11 cellular contexts compared by ENCODE assay signal in genomic region chr9:106758911-106759310, GRCh38.
DNase-seq lines count a peak whose midpoint lies in the region; ATAC-seq and TF ChIP-seq lines count a peak whose summit lies in the region.
"Had no signal": no experiment of that assay in that cellular context is flagged by ENCODE, and none has a peak within 500 bp of the region (broad histone marks: within the 10 kb centered on the region; RNA-seq: fewer than 3 reads in every experiment).

No MANE protein-coding gene starts in this region.

- H3K36me3 Mint-ChIP-seq in MCF 10A (ENCODE audit: insufficient read depth, unreplicated experiment): no peaks in the 10 kb centered on the region

- H3K27me3 ChIP-seq in breast epithelium (no peaks in the 10 kb centered on the region), HUES48 (ENCODE audit: control insufficient read depth, insufficient read depth, low read length) (no peaks in the 10 kb centered on the region)
- H3K27me3 ChIP-seq: upper lobe of left lung had no signal

- TF ChIP-seq CTCF in MCF 10A (IDR thresholded peaks at IDR 0.05; ENCODE audit: unreplicated experiment) (no peak), breast epithelium (IDR thresholded peaks at IDR 0.05) (no peak)

- no peak overlapping the region for H3K27ac Mint-ChIP-seq in MCF 10A (ENCODE audit: low read depth, unreplicated experiment)

- ATAC-seq in HG02884 (IDR thresholded peaks at IDR 0.05; ENCODE audit: unreplicated experiment): peak; percentile 79
- ATAC-seq in SK-N-SH treated with all-trans-retinoic acid at 6 μM for 48 hours: no peak

- H3K4me1 Mint-ChIP-seq in MCF 10A (ENCODE audit: insufficient read depth, unreplicated experiment): no peaks in the 10 kb centered on the region

- H3K9me3 Mint-ChIP-seq in MCF 10A (ENCODE audit: unreplicated experiment): no peaks in the 10 kb centered on the region

- H3K27me3 Mint-ChIP-seq in MCF 10A (ENCODE audit: insufficient read depth, unreplicated experiment): no peaks in the 10 kb centered on the region

- no peaks in the 10 kb centered on the region for H3K9me3 ChIP-seq in breast epithelium
- H3K9me3 ChIP-seq in HUES48 (ENCODE audit: control insufficient read depth, insufficient read depth, low read length): no peaks in the 10 kb centered on the region
- H3K9me3 ChIP-seq: upper lobe of left lung had no signal

- H3K4me3 ChIP-seq in breast epithelium: no peak overlapping the region
- H3K4me3 ChIP-seq in HUES48 (ENCODE audit: low read depth, low read length): no peak overlapping the region
- H3K4me3 ChIP-seq: upper lobe of left lung had no signal

- DNase-seq in MCF 10A (ENCODE audit: unreplicated experiment) (peak; percentile 23), breast epithelium (ENCODE audit: low spot score in 2 of 2) (no peak), kidney glomerular epithelial cell (lab: John Stamatoyannopoulos, UW) (no peak), head of caudate nucleus (no peak), NCI-H1417 (lab: John Stamatoyannopoulos, UW) (no peak)
- DNase-seq: GF-D8, NCI-H1694 treated with DMSO at 0.1 percent for 48 hours, upper lobe of left lung had no signal

- CTCF ChIA-PET in MCF 10A (lab: Yijun Ruan, JAX): no interaction called here

- no peaks in the 10 kb centered on the region for H3K4me1 ChIP-seq in breast epithelium
- H3K4me1 ChIP-seq in HUES48 (ENCODE audit: control insufficient read depth, insufficient read depth, low read length): peaks cover 26% of the 10 kb centered on the region
- H3K4me1 ChIP-seq: upper lobe of left lung had no signal

- H3K27ac ChIP-seq in breast epithelium (no peak overlapping the region), HUES48 (ENCODE audit: low read depth, low read length) (peak overlapping the region; percentile 52)
- H3K27ac ChIP-seq: upper lobe of left lung had no signal

- intact Hi-C loops in MCF 10A (cut with micrococcal nuclease) (no loop called here), breast epithelium (cut with DNase I; ENCODE audit: low total_unique reads) (no loop called here), head of caudate nucleus (cut with DNase I) (no loop called here)

- H3K9ac ChIP-seq in HUES48 (ENCODE audit: low read depth, low read length): no peak overlapping the region

- no TSS peak for BruUV-seq in MCF 10A (replicated peaks; lab: Mats Ljungman, UMichigan)

- POLR2A ChIA-PET in MCF 10A (lab: Yijun Ruan, JAX): interaction anchor here (0.6 kb wide), 1 partner anchor 1257 kb away, joined by 3 read pairs; no protein-coding TSS in a partner anchor

- no peak for TF ChIP-seq POLR2A in breast epithelium (IDR thresholded peaks at IDR 0.05)

- H3K36me3 ChIP-seq in breast epithelium (no peaks in the 10 kb centered on the region), HUES48 (ENCODE audit: control insufficient read depth, insufficient read depth, low read length) (no peaks in the 10 kb centered on the region)
- H3K36me3 ChIP-seq: upper lobe of left lung had no signal

- H3K4me3 Mint-ChIP-seq in MCF 10A (ENCODE audit: unreplicated experiment): no peak overlapping the region

TF ChIP-seq in SK-N-SH treated with all-trans-retinoic acid at 6 μM for 48 hours, 23 proteins besides CTCF, POLR2A, EP300 and RAD21:
- TF ChIP-seq CSRNP3 (CRISPR knock-in tag; IDR thresholded peaks at IDR 0.05) (no peak), RARB (CRISPR knock-in tag; IDR thresholded peaks at IDR 0.05) (no peak), GLIS3 (CRISPR knock-in tag; IDR thresholded peaks at IDR 0.05) (no peak), ZFP30 (CRISPR knock-in tag; IDR thresholded peaks at IDR 0.05) (no peak), ESRRG (CRISPR knock-in tag; IDR thresholded peaks at IDR 0.05) (no peak), ISL1 (CRISPR knock-in tag; IDR thresholded peaks at IDR 0.05) (no peak), ZFP3 (CRISPR knock-in tag; IDR thresholded peaks at IDR 0.05) (no peak), POU6F1 (CRISPR knock-in tag; IDR thresholded peaks at IDR 0.05; ENCODE audit: borderline replicate concordance, low read depth) (no peak), PATZ1 (CRISPR knock-in tag; IDR thresholded peaks at IDR 0.05; ENCODE audit: borderline replicate concordance) (no peak), SNAI2 (CRISPR knock-in tag; IDR thresholded peaks at IDR 0.05) (no peak), ZC3H10 (CRISPR knock-in tag; IDR thresholded peaks at IDR 0.05) (no peak), PPARA (CRISPR knock-in tag; IDR thresholded peaks at IDR 0.05; ENCODE audit: borderline replicate concordance) (no peak), ZNF565 (CRISPR knock-in tag; conservative IDR thresholded peaks at IDR 0.05; ENCODE audit: low read depth) (no peak)
